ENCODE assay signal across 32 cellular contexts in the genomic region with DNA sequence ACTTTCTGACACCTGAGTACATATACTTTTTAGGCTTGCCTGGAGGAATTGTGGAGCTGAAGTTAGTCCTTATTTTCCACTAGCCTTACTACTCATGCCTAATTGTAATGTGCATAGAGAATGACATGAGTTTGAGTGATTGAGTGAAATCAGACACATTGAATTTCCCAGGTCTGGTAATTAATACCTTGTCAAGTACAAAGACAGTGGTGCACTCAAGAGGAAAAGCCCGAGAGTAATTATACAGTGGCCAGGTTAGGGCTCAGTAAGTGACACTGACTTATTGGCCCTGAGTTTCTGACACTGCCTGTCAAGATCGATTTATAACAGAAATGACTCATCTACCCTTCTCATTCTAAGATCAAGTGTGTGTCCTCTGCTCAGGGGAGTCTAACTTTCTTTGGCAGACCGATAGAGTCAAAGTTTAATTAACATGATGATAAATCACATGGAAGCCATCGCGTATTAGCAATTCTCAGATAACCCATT.
"Had no signal": no experiment of that assay in that cellular context is flagged by ENCODE, and none has a peak within 500 bp of the region (broad histone marks: within the 10 kb centered on the region; RNA-seq: fewer than 3 reads in every experiment).

No MANE protein-coding gene starts in this region.

- H3K27ac Mint-ChIP-seq: activated CD4-positive, alpha-beta memory T cell treated with anti-CD3 and anti-CD28 coated beads for 36 hours; activated CD4-positive, alpha-beta T cell treated with anti-CD3 and anti-CD28 coated beads, Interleukin-2, amount 10 ng/mL, durations not matched to agents 24 days and 14 days; activated naive CD4-positive, alpha-beta T cell treated with anti-CD3 and anti-CD28 coated beads, Interleukin-2, amount 10 ng/mL, durations not matched to agents 7 days and 5 days; activated naive CD8-positive, alpha-beta T cell treated with anti-CD3 and anti-CD28 coated beads, Interleukin-2, amount 10 ng/mL, durations not matched to agents 7 days and 5 days; effector memory CD8-positive, alpha-beta T cell; naive thymus-derived CD4-positive, alpha-beta T cell; stimulated activated memory B cell treated with anti-CD40 and anti-IgM and Interleukin-4, amounts not matched to agents 10 μg/mL and 1 μg/mL and 100 μg/mL, for 72 hours had no signal

- H3K4me1 Mint-ChIP-seq: activated CD4-positive, alpha-beta T cell treated with anti-CD3 and anti-CD28 coated beads, Interleukin-2, amount 10 ng/mL, durations not matched to agents 24 days and 14 days; activated naive CD4-positive, alpha-beta T cell treated with anti-CD3 and anti-CD28 coated beads, Interleukin-2, amount 10 ng/mL, durations not matched to agents 7 days and 5 days; activated naive CD8-positive, alpha-beta T cell treated with anti-CD3 and anti-CD28 coated beads, Interleukin-2, amount 10 ng/mL, durations not matched to agents 7 days and 5 days; naive thymus-derived CD4-positive, alpha-beta T cell; neural crest cell; stimulated activated memory B cell treated with anti-CD40 and anti-IgM and Interleukin-4, amounts not matched to agents 10 μg/mL and 1 μg/mL and 100 μg/mL, for 72 hours had no signal

- DNase-seq: activated CD4-positive, alpha-beta memory T cell treated with anti-CD3 and anti-CD28 coated beads for 36 hours; activated CD4-positive, alpha-beta T cell treated with anti-CD3 and anti-CD28 coated beads, Interleukin-2, amount 10 ng/mL, durations not matched to agents 24 days and 14 days; activated CD4-positive, CD25-positive, alpha-beta regulatory T cell treated with anti-CD3 and anti-CD28 coated beads, Interleukin-2, amount 50 U/mL, for 72 hours; activated CD8-positive, alpha-beta memory T cell treated with anti-CD3 and anti-CD28 coated beads, Interleukin-2, amount 50 U/mL, for 4 hours; activated gamma-delta T cell; activated naive CD4-positive, alpha-beta T cell treated with anti-CD3 and anti-CD28 coated beads, Interleukin-2, amount 10 ng/mL, durations not matched to agents 7 days and 5 days; activated naive CD8-positive, alpha-beta T cell treated with anti-CD3 and anti-CD28 coated beads, Interleukin-2, amount 10 ng/mL, durations not matched to agents 7 days and 5 days; activated T-cell treated with anti-CD3 and anti-CD28 coated beads, Interleukin-2, amount 50 U/mL, for 1 hour; amniotic stem cell; brain microvascular endothelial cell; cortex of kidney; effector memory CD8-positive, alpha-beta T cell; erythroblast; gastrocnemius medialis; glutamatergic neuron; left colon; midbrain; naive thymus-derived CD4-positive, alpha-beta T cell; nucleus accumbens; pancreas; psoas muscle; stimulated activated CD4-positive, alpha-beta T cell treated with anti-CD3 and anti-CD28 coated beads, Interleukin-1b, Interleukin-23, amount 100 ng/mL, for 48 hours; stimulated activated CD4-positive, alpha-beta T cell treated with anti-CD3 and anti-CD28 coated beads, Interleukin-4, amount 100 ng/mL, for 4 hours; stimulated activated CD8-positive, alpha-beta memory T cell treated with anti-CD3 and anti-CD28 coated beads, Interleukin-4, amount 100 ng/mL, for 48 hours; stomach; thyroid gland; upper lobe of left lung had no signal

- H3K36me3 Mint-ChIP-seq: activated CD4-positive, alpha-beta memory T cell treated with anti-CD3 and anti-CD28 coated beads for 36 hours; activated naive CD4-positive, alpha-beta T cell treated with anti-CD3 and anti-CD28 coated beads, Interleukin-2, amount 10 ng/mL, durations not matched to agents 7 days and 5 days; activated naive CD8-positive, alpha-beta T cell treated with anti-CD3 and anti-CD28 coated beads, Interleukin-2, amount 10 ng/mL, durations not matched to agents 7 days and 5 days; naive thymus-derived CD4-positive, alpha-beta T cell; stimulated activated memory B cell treated with anti-CD40 and anti-IgM and Interleukin-4, amounts not matched to agents 10 μg/mL and 1 μg/mL and 100 μg/mL, for 72 hours had no signal

- H3K36me3 ChIP-seq: brain microvascular endothelial cell, gastrocnemius medialis, pancreas, right atrium auricular region, stomach, thyroid gland, upper lobe of left lung, vagina had no signal

- H3K4me1 ChIP-seq: gastrocnemius medialis, pancreas, psoas muscle, right atrium auricular region, stomach, thyroid gland, upper lobe of left lung, vagina had no signal

- H3K9me3 Mint-ChIP-seq: activated CD4-positive, alpha-beta memory T cell treated with anti-CD3 and anti-CD28 coated beads for 36 hours; activated naive CD4-positive, alpha-beta T cell treated with anti-CD3 and anti-CD28 coated beads, Interleukin-2, amount 10 ng/mL, durations not matched to agents 7 days and 5 days had no signal

- H3K27ac ChIP-seq: brain microvascular endothelial cell, gastrocnemius medialis, pancreas, psoas muscle, right atrium auricular region, stomach, thyroid gland, upper lobe of left lung, vagina had no signal

- H3K9me3 ChIP-seq: gastrocnemius medialis, pancreas, psoas muscle, right atrium auricular region, stomach, thyroid gland, upper lobe of left lung, vagina had no signal

- H3K27me3 Mint-ChIP-seq: activated CD4-positive, alpha-beta memory T cell treated with anti-CD3 and anti-CD28 coated beads for 36 hours; activated CD4-positive, alpha-beta T cell treated with anti-CD3 and anti-CD28 coated beads, Interleukin-2, amount 10 ng/mL, durations not matched to agents 24 days and 14 days; activated naive CD4-positive, alpha-beta T cell treated with anti-CD3 and anti-CD28 coated beads, Interleukin-2, amount 10 ng/mL, durations not matched to agents 7 days and 5 days; activated naive CD8-positive, alpha-beta T cell treated with anti-CD3 and anti-CD28 coated beads, Interleukin-2, amount 10 ng/mL, durations not matched to agents 7 days and 5 days; effector memory CD8-positive, alpha-beta T cell; naive thymus-derived CD4-positive, alpha-beta T cell; stimulated activated memory B cell treated with anti-CD40 and anti-IgM and Interleukin-4, amounts not matched to agents 10 μg/mL and 1 μg/mL and 100 μg/mL, for 72 hours had no signal

- ATAC-seq: effector memory CD8-positive, alpha-beta T cell; gastrocnemius medialis; left colon; naive thymus-derived CD4-positive, alpha-beta T cell; pancreas; psoas muscle; stimulated activated memory B cell treated with anti-CD40 and anti-IgM and Interleukin-4, amounts not matched to agents 10 μg/mL and 1 μg/mL and 100 μg/mL, for 72 hours had no signal

- H3K4me3 ChIP-seq: gastrocnemius medialis, pancreas, psoas muscle, right atrium auricular region, smooth muscle cell, stomach, thyroid gland, upper lobe of left lung, vagina had no signal

- H3K4me3 Mint-ChIP-seq: activated CD4-positive, alpha-beta memory T cell treated with anti-CD3 and anti-CD28 coated beads for 36 hours; activated CD4-positive, alpha-beta T cell treated with anti-CD3 and anti-CD28 coated beads, Interleukin-2, amount 10 ng/mL, durations not matched to agents 24 days and 14 days; activated naive CD4-positive, alpha-beta T cell treated with anti-CD3 and anti-CD28 coated beads, Interleukin-2, amount 10 ng/mL, durations not matched to agents 7 days and 5 days; activated naive CD8-positive, alpha-beta T cell treated with anti-CD3 and anti-CD28 coated beads, Interleukin-2, amount 10 ng/mL, durations not matched to agents 7 days and 5 days; effector memory CD8-positive, alpha-beta T cell; naive thymus-derived CD4-positive, alpha-beta T cell; neural crest cell; stimulated activated memory B cell treated with anti-CD40 and anti-IgM and Interleukin-4, amounts not matched to agents 10 μg/mL and 1 μg/mL and 100 μg/mL, for 72 hours had no signal

- H3K27me3 ChIP-seq: brain microvascular endothelial cell, gastrocnemius medialis, pancreas, right atrium auricular region, stomach, thyroid gland, upper lobe of left lung, vagina had no signal
